ENCODE assay signal across 1 cellular context in genomic region chr1:165826565-165826964, GRCh38.
TF ChIP-seq lines count a peak whose summit lies in the region.

No MANE protein-coding gene starts in this region.

TF ChIP-seq in GM23338, 12 proteins besides CTCF, POLR2A, EP300 and RAD21 (continued from another document):
- TF ChIP-seq ETS1 (IDR thresholded peaks at IDR 0.05) (no peak), POLR2AphosphoS5 (IDR thresholded peaks at IDR 0.05; ENCODE audit: low read depth) (no peak), REST (IDR thresholded peaks at IDR 0.05; ENCODE audit: unreplicated experiment) (no peak), EZH2phosphoT487 (IDR thresholded peaks at IDR 0.05; ENCODE audit: unreplicated experiment) (no peak), ZNF331 (CRISPR knock-in tag; IDR thresholded peaks at IDR 0.05; ENCODE audit: low read depth) (no peak)
